ENCODE assay signal across 7 cellular contexts in the genomic region with DNA sequence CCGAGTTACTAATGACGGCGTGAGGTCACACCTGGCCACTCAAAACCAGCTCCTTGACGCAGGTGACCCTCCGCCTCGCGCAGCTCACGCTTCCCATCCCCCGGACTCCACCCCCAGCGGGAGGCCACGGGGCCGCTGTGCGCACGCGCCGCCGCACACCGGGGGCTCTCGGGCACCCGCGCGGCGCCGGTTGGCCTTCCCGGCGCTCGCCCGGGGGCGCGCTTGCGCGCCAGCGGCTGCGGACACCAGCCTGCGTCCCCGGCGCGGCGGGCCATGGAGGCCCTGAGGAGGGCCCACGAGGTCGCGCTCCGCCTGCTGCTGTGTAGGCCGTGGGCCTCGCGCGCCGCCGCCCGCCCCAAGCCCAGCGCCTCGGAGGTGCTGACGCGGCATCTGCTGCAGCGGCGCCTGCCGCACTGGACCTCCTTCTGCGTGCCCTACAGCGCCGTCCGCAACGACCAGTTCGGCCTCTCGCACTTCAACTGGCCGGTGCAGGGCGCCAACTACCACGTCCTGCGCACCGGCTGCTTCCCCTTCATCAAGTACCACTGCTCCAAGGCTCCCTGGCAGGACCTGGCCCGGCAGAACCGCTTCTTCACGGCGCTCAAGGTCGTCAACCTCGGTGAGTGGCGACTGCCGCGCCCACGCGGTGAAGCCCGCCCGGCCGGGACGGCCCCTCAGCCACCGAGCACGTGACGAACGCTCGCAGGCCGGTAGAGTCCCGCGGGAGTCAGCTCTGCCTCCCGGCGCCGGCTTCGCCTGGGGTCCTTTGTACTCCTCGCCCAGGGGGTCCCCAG. TPM values are rescaled to one million over a fixed set of nuclear protein-coding genes. Genes with fewer than 3 reads are reported as not detected.
DNase-seq lines count a peak whose midpoint lies in the region; ATAC-seq, FAIRE-seq and TF ChIP-seq lines count a peak whose summit lies in the region.

A gene (plus strand): TSS at position 156 of the 794 bp plus-strand sequence. CDS start 118 bp downstream, at position 274.

- peaks cover 39% of the 10 kb centered on the region for H3K79me2 ChIP-seq in astrocyte (ENCODE audit: insufficient read depth, low read length)

- peaks cover 10% of the 10 kb centered on the region for H3K4me1 Mint-ChIP-seq in astrocyte (ENCODE audit: low read depth, unreplicated experiment)

- no peaks in the 10 kb centered on the region for H3K36me3 ChIP-seq in astrocyte (ENCODE audit: insufficient read depth, low read length)

- H3K27me3 Mint-ChIP-seq in astrocyte (ENCODE audit: low read depth, unreplicated experiment), result no peaks in the 10 kb centered on the region

- no peaks in the 10 kb centered on the region for H3K9me3 ChIP-seq in astrocyte (ENCODE audit: insufficient read depth, low read depth, low read length)

- H3K27ac Mint-ChIP-seq in astrocyte (ENCODE audit: unreplicated experiment), result peak within 1 kb of the TSS; percentile 53

- H2AFZ ChIP-seq in astrocyte (ENCODE audit: low read depth, low read length), result peak within 1 kb of the TSS; percentile 100

- TF ChIP-seq CTCF in astrocyte (IDR thresholded peaks at IDR 0.05; ENCODE audit: insufficient read depth, low read depth, low read length) (no peak), retinal pigment epithelial cell (conservative IDR thresholded peaks at IDR 0.05; ENCODE audit: low read depth, low read length) (no peak)

- H3K36me3 Mint-ChIP-seq in astrocyte (ENCODE audit: low read depth, unreplicated experiment), result no peaks in the 10 kb centered on the region

- peak within 1 kb of the TSS; percentile 87 for H3K4me2 ChIP-seq in astrocyte (ENCODE audit: low read length)

- peak within 1 kb of the TSS; percentile 86 for H3K4me3 Mint-ChIP-seq in astrocyte (ENCODE audit: unreplicated experiment)

- no peak for FAIRE-seq in astrocyte (lab: Jason Lieb, UNC)

- peaks cover 5% of the 10 kb centered on the region for H4K20me1 ChIP-seq in astrocyte (ENCODE audit: insufficient read depth, low read length)

- ATAC-seq in GM18505 (IDR thresholded peaks at IDR 0.05; ENCODE audit: unreplicated experiment) (peak; percentile 80), HG02840 (IDR thresholded peaks at IDR 0.05; ENCODE audit: low FRiP score, unreplicated experiment) (peak; percentile 80)

- peak within 1 kb of the TSS; percentile 86 for H3K9ac ChIP-seq in astrocyte (ENCODE audit: low read length)

- H3K9me3 Mint-ChIP-seq in astrocyte (ENCODE audit: unreplicated experiment), result no peaks in the 10 kb centered on the region

- H3K27ac ChIP-seq in astrocyte (ENCODE audit: low read depth, low read length), result peak within 1 kb of the TSS; percentile 91

- peak; percentile 85 for TF ChIP-seq POLR2A in GM18505 (IDR thresholded peaks at IDR 0.05; ENCODE audit: borderline replicate concordance, extremely low read depth, insufficient read depth, insufficient read length)

- no peaks in the 10 kb centered on the region for H3K27me3 ChIP-seq in astrocyte (ENCODE audit: insufficient read depth, low read length)

- H3K4me1 ChIP-seq in astrocyte (ENCODE audit: insufficient read depth, low read length), result peaks cover 5% of the 10 kb centered on the region

- DNase-seq in NCI-H1417 treated with DMSO at 0.1 percent for 48 hours (lab: John Stamatoyannopoulos, UW) (peak; percentile 58), T-helper 22 cell (ENCODE audit: low read depth) (peak; percentile 80), astrocyte (ENCODE audit: low read depth) (peak; percentile 65), hippocampal formation (lab: John Stamatoyannopoulos, UW) (peak; percentile 69 to 84), retinal pigment epithelial cell (ENCODE audit: low read depth) (peak; percentile 27)

- H3K4me3 ChIP-seq in astrocyte (ENCODE audit: insufficient read depth, low read depth, low read length) (peak within 1 kb of the TSS; percentile 74), retinal pigment epithelial cell (ENCODE audit: low read length) (peak within 1 kb of the TSS; percentile 66)

RNA-seq across cellular contexts. Expression of the gene that starts here (rescaled TPM):
- 4.3 and 4.7 TPM in 2 replicates for total RNA-seq in astrocyte

Comparison
In these comparisons a context has a peak if more than half of its experiments do, and no peak if none do; other contexts are left out.
1. Peak in every context shown above with its lines: DNase-seq, ATAC-seq, H3K4me3 ChIP-seq and H3K27ac ChIP-seq.
2. DNase-seq: peak in every context shown above with its lines; median percentile 80 in T-helper 22 cell; 76 in hippocampal formation; 65 in astrocyte; 58 in NCI-H1417 treated with DMSO at 0.1 percent for 48 hours; 27 in retinal pigment epithelial cell.